19 cellular contexts compared by ENCODE assay signal in the genomic region with DNA sequence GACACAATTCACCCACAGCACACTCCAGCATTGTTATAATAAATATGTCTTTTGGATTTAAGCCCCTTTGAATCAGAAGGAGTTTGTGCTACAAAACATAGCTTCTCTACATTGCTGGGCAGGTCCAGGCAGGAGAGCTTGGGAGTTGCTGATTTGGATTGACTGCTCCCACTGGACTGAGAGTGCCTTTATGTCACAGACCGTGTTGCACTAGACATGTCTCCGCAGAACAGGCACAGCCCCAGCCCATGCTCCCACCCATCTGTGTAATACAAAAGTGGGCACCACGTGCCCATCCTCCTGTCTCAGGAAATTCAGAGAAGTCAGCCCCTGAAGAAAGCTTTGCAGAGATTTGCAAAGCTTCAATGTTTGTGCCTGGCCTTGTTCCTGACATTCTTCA.
A peak's percentile ranks its signal among the peaks of the same experiment; 100 is the strongest.
DNase-seq lines count a peak whose midpoint lies in the region; ATAC-seq and TF ChIP-seq lines count a peak whose summit lies in the region.
"Had no signal": no experiment of that assay in that cellular context is flagged by ENCODE, and none has a peak within 500 bp of the region (broad histone marks: within the 10 kb centered on the region; RNA-seq: fewer than 3 reads in every experiment).

No MANE protein-coding gene starts in this region.

- intact Hi-C loops in PC-9 (cut with micrococcal nuclease; ENCODE audit: unreplicated experiment) = no loop called here
- intact Hi-C loops in esophagus squamous epithelium (cut with DNase I) = no loop called here

- peaks cover 23% of the 10 kb centered on the region for H3K27me3 Mint-ChIP-seq in activated T-cell treated with anti-CD3 and anti-CD28 coated beads, Interleukin-2, amount 50 U/mL, for 24 hours
- H3K27me3 Mint-ChIP-seq in activated T-helper 17 cell treated with anti-CD3 and anti-CD28 coated beads, Interleukin-2, amount 50 U/mL, for 72 hours = peaks cover 20% of the 10 kb centered on the region
- no peaks in the 10 kb centered on the region for H3K27me3 Mint-ChIP-seq in T-helper 2 cell treated with Interferon-gamma antibody and Interleukin-4, amounts not matched to agents 5 μg/mL and 100 μg/mL, for 36 hours (ENCODE audit: low read depth)
- H3K27me3 Mint-ChIP-seq: CD4-positive, CD25-positive, alpha-beta regulatory T cell had no signal

- H3F3A ChIP-seq in PC-9 (ENCODE audit: insufficient read depth, low read depth) = peaks cover 6% of the 10 kb centered on the region; the same call in 1 of the 2 replicates

- no peaks in the 10 kb centered on the region for H3K9me2 ChIP-seq in PC-9 (ENCODE audit: insufficient read depth)

- peak overlapping the region; percentile 21; the same call in 1 of the 2 replicates for H3K4me2 ChIP-seq in PC-9

- H3K4me1 Mint-ChIP-seq in activated T-cell treated with anti-CD3 and anti-CD28 coated beads, Interleukin-2, amount 50 U/mL, for 24 hours (ENCODE audit: low read depth) = peaks cover 9% of the 10 kb centered on the region
- no peaks in the 10 kb centered on the region for H3K4me1 Mint-ChIP-seq in activated T-helper 17 cell treated with anti-CD3 and anti-CD28 coated beads, Interleukin-2, amount 50 U/mL, for 72 hours
- H3K4me1 Mint-ChIP-seq in T-helper 2 cell treated with Interferon-gamma antibody and Interleukin-4, amounts not matched to agents 5 μg/mL and 100 μg/mL, for 36 hours (ENCODE audit: low read depth) = peaks cover 3% of the 10 kb centered on the region
- H3K4me1 Mint-ChIP-seq: CD4-positive, CD25-positive, alpha-beta regulatory T cell had no signal

- no peak overlapping the region for H3K4me3 ChIP-seq in PC-9
- no peak overlapping the region for H3K4me3 ChIP-seq in esophagus squamous epithelium
- H3K4me3 ChIP-seq: GM23248, HAP-1 had no signal

- TF ChIP-seq POLR2A in esophagus squamous epithelium (IDR thresholded peaks at IDR 0.05) = no peak

- H3K27ac Mint-ChIP-seq in activated T-cell treated with anti-CD3 and anti-CD28 coated beads, Interleukin-2, amount 50 U/mL, for 24 hours = peak overlapping the region; percentile 23
- no peak overlapping the region for H3K27ac Mint-ChIP-seq in activated T-helper 17 cell treated with anti-CD3 and anti-CD28 coated beads, Interleukin-2, amount 50 U/mL, for 72 hours
- H3K27ac Mint-ChIP-seq in T-helper 2 cell treated with Interferon-gamma antibody and Interleukin-4, amounts not matched to agents 5 μg/mL and 100 μg/mL, for 36 hours = no peak overlapping the region
- H3K27ac Mint-ChIP-seq: CD4-positive, CD25-positive, alpha-beta regulatory T cell had no signal

- no peak overlapping the region for H3K4me3 Mint-ChIP-seq in activated T-cell treated with anti-CD3 and anti-CD28 coated beads, Interleukin-2, amount 50 U/mL, for 24 hours
- no peak overlapping the region for H3K4me3 Mint-ChIP-seq in activated T-helper 17 cell treated with anti-CD3 and anti-CD28 coated beads, Interleukin-2, amount 50 U/mL, for 72 hours
- H3K4me3 Mint-ChIP-seq in T-helper 2 cell treated with Interferon-gamma antibody and Interleukin-4, amounts not matched to agents 5 μg/mL and 100 μg/mL, for 36 hours = no peak overlapping the region
- H3K4me3 Mint-ChIP-seq: CD4-positive, CD25-positive, alpha-beta regulatory T cell had no signal

- H4K20me1 ChIP-seq in PC-9 (ENCODE audit: insufficient read depth) = no peaks in the 10 kb centered on the region

- H3K27ac ChIP-seq in PC-9 (no peak overlapping the region), esophagus squamous epithelium (peak overlapping the region; percentile 0 to 63 (median 26))
- H3K27ac ChIP-seq: GM23248 had no signal

- peaks cover 27% of the 10 kb centered on the region; the same call in 1 of the 2 replicates for H3K27me3 ChIP-seq in PC-9 (ENCODE audit: insufficient read depth, low read depth)
- H3K27me3 ChIP-seq in esophagus squamous epithelium = no peaks in the 10 kb centered on the region
- H3K27me3 ChIP-seq: BE2C had no signal

- H3K9me3 ChIP-seq in PC-9 (ENCODE audit: insufficient read depth, low read depth) (no peaks in the 10 kb centered on the region), esophagus squamous epithelium (no peaks in the 10 kb centered on the region)
- H3K9me3 ChIP-seq: BE2C, HAP-1 had no signal

- DNase-seq in activated T-cell treated with anti-CD3 and anti-CD28 coated beads, Interleukin-2, amount 50 U/mL, for 24 hours = no peak
- no peak for DNase-seq in activated T-cell treated with anti-CD3 and anti-CD28 coated beads for 4 hours
- DNase-seq in PC-9 = no peak
- DNase-seq in esophagus squamous epithelium (lab: John Stamatoyannopoulos, UW) = no peak
- DNase-seq in DMS53 (lab: John Stamatoyannopoulos, UW) = no peak
- DNase-seq in NCI-H2029 treated with DMSO at 0.1 percent for 48 hours (lab: John Stamatoyannopoulos, UW) = no peak
- no peak for DNase-seq in T-helper 2 cell treated with Interferon-gamma antibody and Interleukin-4, amounts not matched to agents 5 μg/mL and 100 μg/mL, for 36 hours (ENCODE audit: low spot score)
- DNase-seq: BE2C, COR-L47, DMS 273 treated with DMSO at 0.1 percent for 48 hours, GM23248, KG1, NCI-H1417, NCI-H187, NCI-H226, NCI-H524 treated with DMSO at 0.1 percent for 48 hours had no signal

- WGBS in esophagus squamous epithelium, 2 donors = 0 to 11% methylated on average over 1 to 2 of the region's 3 CpGs

- no TSS peak for BruUV-seq in PC-9 (replicated peaks; lab: Mats Ljungman, UMichigan)

- H3K4me1 ChIP-seq in PC-9 (replicated peaks; ENCODE audit: insufficient read depth) (peaks cover 15% of the 10 kb centered on the region), esophagus squamous epithelium (peaks cover 0 to 16% (median 6%) of the 10 kb centered on the region in 3 donors)
- H3K4me1 ChIP-seq: BE2C, HAP-1 had no signal

- CTCF ChIA-PET in PC-9 (lab: Charles Lee) = no interaction called here

- TF ChIP-seq CTCF in PC-9 (conservative IDR thresholded peaks at IDR 0.05) (no peak), esophagus squamous epithelium (IDR thresholded peaks at IDR 0.05) (no peak)

- no peaks in the 10 kb centered on the region for H3K9me3 Mint-ChIP-seq in activated T-cell treated with anti-CD3 and anti-CD28 coated beads, Interleukin-2, amount 50 U/mL, for 24 hours
- H3K9me3 Mint-ChIP-seq in activated T-helper 17 cell treated with anti-CD3 and anti-CD28 coated beads, Interleukin-2, amount 50 U/mL, for 72 hours = no peaks in the 10 kb centered on the region
- no peaks in the 10 kb centered on the region for H3K9me3 Mint-ChIP-seq in T-helper 2 cell treated with Interferon-gamma antibody and Interleukin-4, amounts not matched to agents 5 μg/mL and 100 μg/mL, for 36 hours

- no peaks in the 10 kb centered on the region for H3K36me3 Mint-ChIP-seq in activated T-cell treated with anti-CD3 and anti-CD28 coated beads, Interleukin-2, amount 50 U/mL, for 24 hours (ENCODE audit: low read depth)
- no peaks in the 10 kb centered on the region for H3K36me3 Mint-ChIP-seq in activated T-helper 17 cell treated with anti-CD3 and anti-CD28 coated beads, Interleukin-2, amount 50 U/mL, for 72 hours (ENCODE audit: low read depth)
- H3K36me3 Mint-ChIP-seq in T-helper 2 cell treated with Interferon-gamma antibody and Interleukin-4, amounts not matched to agents 5 μg/mL and 100 μg/mL, for 36 hours (ENCODE audit: low read depth) = no peaks in the 10 kb centered on the region

- H2AFZ ChIP-seq in PC-9 = no peak overlapping the region
- H2AFZ ChIP-seq: GM23248 had no signal

- H3K79me2 ChIP-seq in PC-9 (ENCODE audit: low read depth) = no peaks in the 10 kb centered on the region

- ATAC-seq in activated T-helper 17 cell treated with anti-CD3 and anti-CD28 coated beads, Interleukin-2, amount 50 U/mL, for 72 hours (replicated peaks) = peak; percentile 9

- POLR2A ChIA-PET in PC-9 (lab: Charles Lee; ENCODE audit: unreplicated experiment) = no interaction called here

- H3K36me3 ChIP-seq in PC-9 (ENCODE audit: low read depth) (no peaks in the 10 kb centered on the region), esophagus squamous epithelium (no peaks in the 10 kb centered on the region)
- H3K36me3 ChIP-seq: BE2C, HAP-1 had no signal
